15 cellular contexts compared by ENCODE assay signal in genomic region chr19:49988433-49988832, GRCh38. TPM values are rescaled to one million over a fixed set of nuclear protein-coding genes. Genes with fewer than 3 reads are reported as not detected.
A peak's percentile ranks its signal among the peaks of the same experiment; 100 is the strongest.
DNase-seq lines count a peak whose midpoint lies in the region; ATAC-seq, FAIRE-seq and TF ChIP-seq lines count a peak whose summit lies in the region.
"Had no signal": no experiment of that assay in that cellular context is flagged by ENCODE, and none has a peak within 500 bp of the region (broad histone marks: within the 10 kb centered on the region; RNA-seq: fewer than 3 reads in every experiment).

No MANE protein-coding gene starts in this region.

- POLR2A ChIA-PET in activated CD4-positive, alpha-beta T cell treated with anti-CD3 and anti-CD28 coated beads for 36 hours (lab: Charles Lee): interaction anchor here (0.6 kb wide), 1 partner anchor 54 kb away, joined by 3 read pairs; no protein-coding TSS in a partner anchor

- intact Hi-C loops in activated CD4-positive, alpha-beta T cell treated with anti-CD3 and anti-CD28 coated beads for 36 hours (cut with DNase I, micrococcal nuclease): loop anchor here in 1 of 2 experiments (5.0 kb wide), 2 partner anchors 111 to 339 kb away; partner anchors contain the start of genes AKT1S1, KCNC3 and TBC1D17
- intact Hi-C loops in prostate gland (cut with DNase I): no loop called here

- H3K27ac Mint-ChIP-seq in activated CD4-positive, alpha-beta T cell treated with anti-CD3 and anti-CD28 coated beads for 36 hours: no peak overlapping the region
- H3K27ac Mint-ChIP-seq in astrocyte (ENCODE audit: unreplicated experiment): peak overlapping the region; percentile 28

- WGBS in prostate gland: 90% methylated on average over 9 of the region's 9 CpGs

- FAIRE-seq in astrocyte (lab: Jason Lieb, UNC): no peak
- FAIRE-seq: A204.1 had no signal

- DNase-seq in activated CD4-positive, alpha-beta T cell treated with anti-CD3 and anti-CD28 coated beads for 36 hours: peak; percentile 47
- DNase-seq in activated CD4-positive, alpha-beta T cell treated with anti-CD3 and anti-CD28 coated beads for 1 hour: no peak
- peak; percentile 46 for DNase-seq in HS-5 (ENCODE audit: low read depth)
- peak; percentile 70 for DNase-seq in astrocyte (ENCODE audit: low read depth)
- DNase-seq in non-pigmented ciliary epithelial cell (ENCODE audit: low read depth): peak; percentile 69
- DNase-seq in central memory CD4-positive, alpha-beta T cell: no peak
- DNase-seq in prostate gland (ENCODE audit: low spot score): no peak
- DNase-seq: DMS153; effector CD4-positive, alpha-beta T cell; hippocampal formation; KG1; RPMI8226 had no signal

- H3K4me1 Mint-ChIP-seq in activated CD4-positive, alpha-beta T cell treated with anti-CD3 and anti-CD28 coated beads for 36 hours: peaks cover 17% of the 10 kb centered on the region
- peaks cover 12% of the 10 kb centered on the region for H3K4me1 Mint-ChIP-seq in astrocyte (ENCODE audit: low read depth, unreplicated experiment)

- H3K4me3 ChIP-seq in astrocyte (ENCODE audit: insufficient read depth, low read depth, low read length): no peak overlapping the region
- H3K4me3 ChIP-seq in prostate gland: no peak overlapping the region

- no peak overlapping the region for H3K4me3 Mint-ChIP-seq in activated CD4-positive, alpha-beta T cell treated with anti-CD3 and anti-CD28 coated beads for 36 hours
- peak overlapping the region; percentile 67 for H3K4me3 Mint-ChIP-seq in astrocyte (ENCODE audit: unreplicated experiment)

- H3K27me3 ChIP-seq in astrocyte (ENCODE audit: insufficient read depth, low read length) (no peaks in the 10 kb centered on the region), prostate gland (replicated peaks; ENCODE audit: insufficient read depth) (no peaks in the 10 kb centered on the region)

- CTCF ChIA-PET in activated CD4-positive, alpha-beta T cell treated with anti-CD3 and anti-CD28 coated beads for 36 hours (lab: Charles Lee): no interaction called here

- TF ChIP-seq CTCF in astrocyte (IDR thresholded peaks at IDR 0.05; ENCODE audit: insufficient read depth, low read depth, low read length) (no peak), prostate gland (IDR thresholded peaks at IDR 0.05) (no peak)

- no peak for TF ChIP-seq POLR2A in prostate gland (IDR thresholded peaks at IDR 0.05)

- H3K27ac ChIP-seq in astrocyte (ENCODE audit: low read depth, low read length): no peak overlapping the region
- no peak overlapping the region for H3K27ac ChIP-seq in prostate gland

- H3K9ac ChIP-seq in astrocyte (ENCODE audit: low read length): no peak overlapping the region

- H3K27me3 Mint-ChIP-seq in activated CD4-positive, alpha-beta T cell treated with anti-CD3 and anti-CD28 coated beads for 36 hours: no peaks in the 10 kb centered on the region
- H3K27me3 Mint-ChIP-seq in astrocyte (ENCODE audit: low read depth, unreplicated experiment): no peaks in the 10 kb centered on the region

- H3K9me3 Mint-ChIP-seq in activated CD4-positive, alpha-beta T cell treated with anti-CD3 and anti-CD28 coated beads for 36 hours (ENCODE audit: low read depth): no peaks in the 10 kb centered on the region
- no peaks in the 10 kb centered on the region for H3K9me3 Mint-ChIP-seq in astrocyte (ENCODE audit: unreplicated experiment)

- no peak overlapping the region for H3K4me2 ChIP-seq in astrocyte (ENCODE audit: low read length)

- H3K36me3 ChIP-seq in astrocyte (ENCODE audit: insufficient read depth, low read length) (peaks cover 14% of the 10 kb centered on the region), prostate gland (no peaks in the 10 kb centered on the region)

- H3K4me1 ChIP-seq in astrocyte (ENCODE audit: insufficient read depth, low read length) (peaks cover 5% of the 10 kb centered on the region), prostate gland (replicated peaks) (no peaks in the 10 kb centered on the region)

- H3K79me2 ChIP-seq in astrocyte (ENCODE audit: insufficient read depth, low read length): no peaks in the 10 kb centered on the region

- no peak overlapping the region for H2AFZ ChIP-seq in astrocyte (ENCODE audit: low read depth, low read length)

- H3K36me3 Mint-ChIP-seq in activated CD4-positive, alpha-beta T cell treated with anti-CD3 and anti-CD28 coated beads for 36 hours (ENCODE audit: low read depth): peaks cover 16% of the 10 kb centered on the region
- peaks cover 44% of the 10 kb centered on the region for H3K36me3 Mint-ChIP-seq in astrocyte (ENCODE audit: low read depth, unreplicated experiment)

- ATAC-seq in activated CD4-positive, alpha-beta T cell treated with anti-CD3 and anti-CD28 coated beads for 36 hours: peak; percentile 72
- ATAC-seq in HG03460 (IDR thresholded peaks at IDR 0.05; ENCODE audit: unreplicated experiment): no peak

- H4K20me1 ChIP-seq in astrocyte (ENCODE audit: insufficient read depth, low read length): peaks cover 51% of the 10 kb centered on the region

- no peaks in the 10 kb centered on the region for H3K9me3 ChIP-seq in astrocyte (ENCODE audit: insufficient read depth, low read depth, low read length)
- no peaks in the 10 kb centered on the region for H3K9me3 ChIP-seq in prostate gland

RNA-seq across cellular contexts. Expression of gene SIGLEC11, which starts 27.5 kb away (rescaled TPM):
- not detected for total RNA-seq in activated CD4-positive, alpha-beta T cell treated with anti-CD3 and anti-CD28 coated beads for 36 hours
- total RNA-seq in astrocyte: not detected in 2 replicates
- 1 to 10 TPM in 1 of 2 donors, under 1 TPM in 1; 0.68 to 1.0 TPM for total RNA-seq in prostate gland
- total RNA-seq: lung microvascular endothelial cell had no signal

RNA-seq across cellular contexts. Expression of gene VRK3, which starts 36.7 kb away (rescaled TPM):
- total RNA-seq in activated CD4-positive, alpha-beta T cell treated with anti-CD3 and anti-CD28 coated beads for 36 hours: 10 to 100 TPM; 52.4 to 61.2 TPM
- total RNA-seq in astrocyte (32.6 and 33.0 TPM in 2 replicates), prostate gland (10 to 100 TPM; 47.8 to 76.5 TPM)

RNA-seq across cellular contexts. Expression of gene ZNF473, which starts 37.4 kb away (rescaled TPM):
- total RNA-seq in activated CD4-positive, alpha-beta T cell treated with anti-CD3 and anti-CD28 coated beads for 36 hours: 10 to 100 TPM; 10.9 to 12.5 TPM
- 9.7 and 10.2 TPM in 2 replicates for total RNA-seq in astrocyte
- 10 to 100 TPM; 16.7 to 26.0 TPM for total RNA-seq in prostate gland

RNA-seq across cellular contexts. Expression of gene NUP62, which starts 59.1 kb away (rescaled TPM):
- 100 to 1,000 TPM; 127 to 188 TPM for total RNA-seq in activated CD4-positive, alpha-beta T cell treated with anti-CD3 and anti-CD28 coated beads for 36 hours
- total RNA-seq in astrocyte (42.7 and 49.5 TPM in 2 replicates), prostate gland (10 to 100 TPM; 44.4 to 76.9 TPM)

RNA-seq across cellular contexts. Expression of gene ATF5, which starts 59.4 kb away (rescaled TPM):
- 10 to 100 TPM; 12.5 to 14.1 TPM for total RNA-seq in activated CD4-positive, alpha-beta T cell treated with anti-CD3 and anti-CD28 coated beads for 36 hours
- total RNA-seq in astrocyte (30.8 and 35.5 TPM in 2 replicates), prostate gland (10 to 100 TPM; 14.0 to 16.4 TPM)

Comparison
In these comparisons a context has a peak if more than half of its experiments do, and no peak if none do; other contexts are left out.
1. DNase-seq: peak in activated CD4-positive, alpha-beta T cell treated with anti-CD3 and anti-CD28 coated beads for 36 hours (single experiment), HS-5 (single experiment), astrocyte (single experiment) and non-pigmented ciliary epithelial cell (single experiment); none in activated CD4-positive, alpha-beta T cell treated with anti-CD3 and anti-CD28 coated beads for 1 hour (single experiment), central memory CD4-positive, alpha-beta T cell (single experiment) and prostate gland (single experiment).